ENCODE assay signal across 29 cellular contexts in genomic region chr7:49093218-49093617, GRCh38.
"Had no signal": no experiment of that assay in that cellular context is flagged by ENCODE, and none has a peak within 500 bp of the region (broad histone marks: within the 10 kb centered on the region; RNA-seq: fewer than 3 reads in every experiment).

No MANE protein-coding gene starts in this region.

- FAIRE-seq: astrocyte, bronchial epithelial cell, colon, endometrium, endothelial cell of umbilical vein had no signal

- H3K4me3 ChIP-seq: esophagus squamous epithelium, gastroesophageal sphincter had no signal

- H3K27me3 ChIP-seq: brain microvascular endothelial cell, esophagus squamous epithelium, gastroesophageal sphincter had no signal

- H3K4me1 ChIP-seq: esophagus squamous epithelium, gastroesophageal sphincter had no signal

- H3K9me3 ChIP-seq: esophagus squamous epithelium, gastroesophageal sphincter had no signal

- DNase-seq: activated B cell treated with CpG ODN at 0.5 μM for 24 hours; activated CD4-positive, alpha-beta T cell treated with anti-CD3 and anti-CD28 coated beads for 48 hours; activated CD4-positive, alpha-beta T cell treated with anti-CD3 and anti-CD28 coated beads, Interleukin-2, amount 50 U/mL, for 1 hour; activated CD4-positive, alpha-beta T cell treated with anti-CD3 and anti-CD28 coated beads, Interleukin-2, amount 50 U/mL, for 48 hours; activated CD8-positive, alpha-beta memory T cell treated with anti-CD3 and anti-CD28 coated beads for 24 hours; activated CD8-positive, alpha-beta T cell treated with anti-CD3 and anti-CD28 coated beads for 36 hours; activated effector memory CD4-positive, alpha-beta T cell treated with Interleukin-2 at 50 U/mL for 16 hours; activated gamma-delta T cell treated with Interleukin-2 at 50 U/mL for 16 hours; activated naive CD4-positive, alpha-beta T cell treated with anti-CD3 and anti-CD28 coated beads, Interleukin-2, amount 50 U/mL, for 16 hours; activated naive CD4-positive, alpha-beta T cell treated with Interleukin-2 at 50 U/mL for 16 hours; activated T-cell treated with anti-CD3 and anti-CD28 coated beads, Interleukin-2, amount 50 U/mL, for 4 hours; amniotic stem cell; anterior cingulate cortex; brain microvascular endothelial cell; caudate nucleus; effector CD8-positive, alpha-beta T cell; esophagus squamous epithelium; foreskin melanocyte; T-helper 2 cell had no signal

- ATAC-seq: activated CD4-positive, CD25-positive, alpha-beta regulatory T cell treated with anti-CD3 and anti-CD28 coated beads, Interleukin-2, amount 50 U/mL, for 24 hours; activated CD8-positive, alpha-beta T cell treated with anti-CD3 and anti-CD28 coated beads for 36 hours; activated T-cell treated with anti-CD3 and anti-CD28 coated beads, Interleukin-2, amount 50 U/mL, for 4 hours; activated T-helper 17 cell treated with anti-CD3 and anti-CD28 coated beads, Interleukin-2, amount 50 U/mL, for 72 hours; gastroesophageal sphincter had no signal

- H3K27ac ChIP-seq: brain microvascular endothelial cell, epithelial cell of prostate, esophagus squamous epithelium, gastroesophageal sphincter, VCaP had no signal

- H3K36me3 ChIP-seq: brain microvascular endothelial cell, esophagus squamous epithelium, gastroesophageal sphincter had no signal
